In the genomic region with DNA sequence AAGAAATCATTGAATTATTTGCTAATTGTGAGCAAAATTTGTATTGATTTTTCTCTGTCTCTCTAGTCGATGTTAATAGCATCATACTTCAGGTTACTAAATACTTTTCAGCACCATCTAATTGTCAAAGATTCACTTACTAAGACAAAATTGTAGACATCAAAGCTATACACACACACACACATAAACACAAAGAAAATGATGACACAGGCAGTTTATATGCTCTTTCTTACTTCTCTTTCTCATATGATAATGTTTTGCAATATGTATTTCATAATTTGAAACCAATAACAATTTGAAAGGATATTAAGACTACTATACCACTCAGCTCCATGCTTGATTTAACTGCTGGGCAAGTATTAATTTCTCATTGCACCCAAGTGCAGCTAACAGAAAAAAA, we compare ENCODE assay signal across 3 cellular contexts.
TF ChIP-seq lines count a peak whose summit lies in the region.

No MANE protein-coding gene starts in this region.

TF ChIP-seq in A549, 52 proteins besides CTCF, POLR2A, EP300 and RAD21:
- TF ChIP-seq MAFK (IDR thresholded peaks at IDR 0.05; ENCODE audit: partially characterized antibody) (peak; percentile 67), KDM5A (IDR thresholded peaks at IDR 0.05) (no peak), PHF8 (IDR thresholded peaks at IDR 0.05; ENCODE audit: borderline replicate concordance, low read depth) (no peak)

TF ChIP-seq in IMR-90, 13 proteins besides CTCF, POLR2A, EP300 and RAD21:
- TF ChIP-seq MAFK (IDR thresholded peaks at IDR 0.05; ENCODE audit: low read depth, low read length) (peak; percentile 79), SMC3 (IDR thresholded peaks at IDR 0.05; ENCODE audit: low read depth, low read length) (no peak), FOS (IDR thresholded peaks at IDR 0.05; ENCODE audit: low read depth, low read length) (no peak)

TF ChIP-seq in H1, 55 proteins besides CTCF, POLR2A, EP300 and RAD21:
- TF ChIP-seq YY1 (IDR thresholded peaks at IDR 0.05; ENCODE audit: low read depth, low read length) (no peak), PHF8 (conservative IDR thresholded peaks at IDR 0.05; ENCODE audit: low read depth, low read length) (no peak), JUN (IDR thresholded peaks at IDR 0.05; ENCODE audit: low read depth, low read length) (no peak), USF2 (IDR thresholded peaks at IDR 0.05; ENCODE audit: low read length) (no peak), CREB1 (IDR thresholded peaks at IDR 0.05) (no peak), NANOG (IDR thresholded peaks at IDR 0.05; ENCODE audit: insufficient read depth, low read depth, low read length, poor library complexity, severe bottlenecking) (no peak), CBX8 (IDR thresholded peaks at IDR 0.05; ENCODE audit: borderline replicate concordance, low read depth, low read length) (no peak), EGR1 (IDR thresholded peaks at IDR 0.05; ENCODE audit: borderline replicate concordance, low read depth, low read length) (no peak), NRF1 (IDR thresholded peaks at IDR 0.05; ENCODE audit: low read depth, low read length) (no peak), RBBP5 (IDR thresholded peaks at IDR 0.05; ENCODE audit: borderline replicate concordance, low read depth, low read length) (no peak), SRF (IDR thresholded peaks at IDR 0.05; ENCODE audit: low read depth, low read length) (no peak), FOSL1 (IDR thresholded peaks at IDR 0.05; ENCODE audit: insufficient read depth, low read depth, low read length) (no peak), POLR2AphosphoS5 (IDR thresholded peaks at IDR 0.05; ENCODE audit: low read depth, low read length) (no peak), BCL11A (IDR thresholded peaks at IDR 0.05; ENCODE audit: low read depth in 2 of 2, low read length in 2 of 2) (no peak), CHD2 (IDR thresholded peaks at IDR 0.05; ENCODE audit: low read length) (no peak), ATF2 (IDR thresholded peaks at IDR 0.05; ENCODE audit: low read length) (no peak)
- TF ChIP-seq, protein P1, sequence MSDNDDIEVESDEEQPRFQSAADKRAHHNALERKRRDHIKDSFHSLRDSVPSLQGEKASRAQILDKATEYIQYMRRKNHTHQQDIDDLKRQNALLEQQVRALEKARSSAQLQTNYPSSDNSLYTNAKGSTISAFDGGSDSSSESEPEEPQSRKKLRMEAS (IDR thresholded peaks at IDR 0.05), result no peak
